Comparison of ENCODE assay signal across 1 cellular context in the genomic region with DNA sequence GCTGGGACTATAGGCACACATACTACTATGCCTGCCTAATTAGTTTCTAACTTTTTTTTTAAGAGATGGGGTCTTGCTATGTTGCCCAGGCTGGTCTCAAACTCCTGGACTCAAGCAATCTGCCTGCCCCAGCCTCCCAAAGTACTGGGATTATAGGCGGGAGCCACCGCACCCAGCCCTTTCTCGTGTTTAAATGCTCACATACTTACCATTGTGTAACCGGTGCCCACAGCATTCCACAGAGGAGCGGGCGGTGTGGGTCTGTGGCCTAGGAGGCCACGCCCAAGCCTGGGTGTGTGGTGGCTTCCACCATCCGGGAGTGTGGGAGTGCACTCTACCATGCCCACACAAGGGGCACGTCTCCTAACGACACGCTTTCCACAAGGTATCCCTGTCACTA.
A peak's percentile ranks its signal among the peaks of the same experiment; 100 is the strongest.
TF ChIP-seq lines count a peak whose summit lies in the region.

No MANE protein-coding gene starts in this region.

TF ChIP-seq in HepG2, 621 proteins besides CTCF, POLR2A, EP300 and RAD21:
- TF ChIP-seq DMAP1 (CRISPR knock-in tag; IDR thresholded peaks at IDR 0.05) (no peak), ZNF121 (CRISPR knock-in tag; IDR thresholded peaks at IDR 0.05) (peak; percentile 78)
